Comparison of ENCODE assay signal across 33 cellular contexts in genomic region chr2:33318456-33318855, GRCh38.
"Had no signal": no experiment of that assay in that cellular context is flagged by ENCODE, and none has a peak within 500 bp of the region (broad histone marks: within the 10 kb centered on the region; RNA-seq: fewer than 3 reads in every experiment).

No MANE protein-coding gene starts in this region.

- H3K27ac Mint-ChIP-seq: activated B cell treated with CpG ODN at 0.5 μM for 24 hours; activated CD4-positive, alpha-beta memory T cell treated with anti-CD3 and anti-CD28 coated beads for 36 hours; activated CD4-positive, alpha-beta T cell treated with anti-CD3 and anti-CD28 coated beads, Interleukin-2, amount 10 ng/mL, durations not matched to agents 24 days and 14 days; activated CD8-positive, alpha-beta T cell treated with anti-CD3 and anti-CD28 coated beads for 36 hours; activated naive CD4-positive, alpha-beta T cell treated with anti-CD3 and anti-CD28 coated beads, Interleukin-2, amount 10 ng/mL, durations not matched to agents 7 days and 5 days; activated naive CD4-positive, alpha-beta T cell treated with anti-CD3 and anti-CD28 coated beads, Interleukin-2, amount 50 U/mL, for 24 hours; activated naive CD8-positive, alpha-beta T cell; activated naive CD8-positive, alpha-beta T cell treated with anti-CD3 and anti-CD28 coated beads, Interleukin-2, amount 10 ng/mL, durations not matched to agents 7 days and 5 days; activated naive CD8-positive, alpha-beta T cell treated with anti-CD3 and anti-CD28 coated beads, Interleukin-2, amount 50 U/mL, for 24 hours; activated T-cell treated with anti-CD3 and anti-CD28 coated beads, Interleukin-2, amount 50 U/mL, for 24 hours; activated T-helper 2 cell treated with anti-CD3 and anti-CD28 coated beads, Interferon-gamma antibody, Interleukin-2, Interleukin-4, amounts not matched to agents 10 μg/mL and 5 μg/mL and 100 μg/mL, durations not matched to agents 14 hours and 24 hours and 36 hours; brain; T-cell; T-helper 17 cell had no signal

- FAIRE-seq: bronchial epithelial cell, TTC549 had no signal

- H3K27ac ChIP-seq: VCaP had no signal

- DNase-seq: activated B cell treated with CpG ODN at 0.5 μM for 24 hours; activated CD4-positive, alpha-beta memory T cell treated with anti-CD3 and anti-CD28 coated beads for 36 hours; activated CD4-positive, alpha-beta T cell treated with anti-CD3 and anti-CD28 coated beads for 4 hours; activated CD4-positive, alpha-beta T cell treated with anti-CD3 and anti-CD28 coated beads, Interleukin-2, amount 50 U/mL, for 1 hour; activated CD4-positive, alpha-beta T cell treated with anti-CD3 and anti-CD28 coated beads, Interleukin-2, amount 50 U/mL, for 4 hours; activated CD4-positive, CD25-positive, alpha-beta regulatory T cell treated with anti-CD3 and anti-CD28 coated beads, Interleukin-2, amount 50 U/mL, for 72 hours; activated CD8-positive, alpha-beta memory T cell treated with anti-CD3 and anti-CD28 coated beads, Interleukin-2, amount 50 U/mL, for 48 hours; activated CD8-positive, alpha-beta T cell treated with anti-CD3 and anti-CD28 coated beads for 36 hours; activated effector memory CD4-positive, alpha-beta T cell treated with Interleukin-2 at 50 U/mL for 16 hours; activated gamma-delta T cell; activated naive CD4-positive, alpha-beta T cell treated with anti-CD3 and anti-CD28 coated beads, Interleukin-2, amount 10 ng/mL, durations not matched to agents 7 days and 5 days; activated naive CD4-positive, alpha-beta T cell treated with Interleukin-2 at 50 U/mL for 16 hours; activated naive CD8-positive, alpha-beta T cell treated with anti-CD3 and anti-CD28 coated beads, Interleukin-2, amount 10 ng/mL, durations not matched to agents 7 days and 5 days; activated naive CD8-positive, alpha-beta T cell treated with anti-CD3 and anti-CD28 coated beads, Interleukin-2, amount 50 U/mL, for 24 hours; activated T-cell treated with anti-CD3 and anti-CD28 coated beads, Interleukin-2, amount 50 U/mL, for 24 hours; activated T-cell treated with anti-CD3 and anti-CD28 coated beads, Interleukin-2, amount 50 U/mL, for 48 hours; amygdala; anterior cingulate cortex; caudate nucleus; cerebellar nuclear complex; T-cell; T-helper 17 cell; T-helper 9 cell had no signal

- H3K27me3 ChIP-seq: cardiac muscle cell had no signal

- H3K4me3 ChIP-seq: cardiac muscle cell had no signal

- H3K4me3 Mint-ChIP-seq: activated B cell treated with CpG ODN at 0.5 μM for 24 hours; activated CD4-positive, alpha-beta memory T cell treated with anti-CD3 and anti-CD28 coated beads for 36 hours; activated CD4-positive, alpha-beta T cell treated with anti-CD3 and anti-CD28 coated beads, Interleukin-2, amount 10 ng/mL, durations not matched to agents 24 days and 14 days; activated CD8-positive, alpha-beta T cell treated with anti-CD3 and anti-CD28 coated beads for 36 hours; activated naive CD4-positive, alpha-beta T cell treated with anti-CD3 and anti-CD28 coated beads, Interleukin-2, amount 10 ng/mL, durations not matched to agents 7 days and 5 days; activated naive CD4-positive, alpha-beta T cell treated with anti-CD3 and anti-CD28 coated beads, Interleukin-2, amount 50 U/mL, for 24 hours; activated naive CD8-positive, alpha-beta T cell; activated naive CD8-positive, alpha-beta T cell treated with anti-CD3 and anti-CD28 coated beads, Interleukin-2, amount 10 ng/mL, durations not matched to agents 7 days and 5 days; activated naive CD8-positive, alpha-beta T cell treated with anti-CD3 and anti-CD28 coated beads, Interleukin-2, amount 50 U/mL, for 24 hours; activated T-cell treated with anti-CD3 and anti-CD28 coated beads, Interleukin-2, amount 50 U/mL, for 24 hours; brain; central memory CD8-positive, alpha-beta T cell; T-cell; T-helper 17 cell had no signal

- H3K9me3 Mint-ChIP-seq: activated B cell treated with CpG ODN at 0.5 μM for 24 hours; activated CD4-positive, alpha-beta memory T cell treated with anti-CD3 and anti-CD28 coated beads for 36 hours; activated CD8-positive, alpha-beta T cell treated with anti-CD3 and anti-CD28 coated beads for 36 hours; activated naive CD4-positive, alpha-beta T cell treated with anti-CD3 and anti-CD28 coated beads, Interleukin-2, amount 10 ng/mL, durations not matched to agents 7 days and 5 days; activated naive CD4-positive, alpha-beta T cell treated with anti-CD3 and anti-CD28 coated beads, Interleukin-2, amount 50 U/mL, for 24 hours; activated naive CD8-positive, alpha-beta T cell treated with anti-CD3 and anti-CD28 coated beads, Interleukin-2, amount 10 ng/mL, durations not matched to agents 7 days and 5 days; activated naive CD8-positive, alpha-beta T cell treated with anti-CD3 and anti-CD28 coated beads, Interleukin-2, amount 50 U/mL, for 24 hours; activated T-cell treated with anti-CD3 and anti-CD28 coated beads, Interleukin-2, amount 50 U/mL, for 24 hours; activated T-helper 2 cell treated with anti-CD3 and anti-CD28 coated beads, Interferon-gamma antibody, Interleukin-2, Interleukin-4, amounts not matched to agents 10 μg/mL and 5 μg/mL and 100 μg/mL, durations not matched to agents 14 hours and 24 hours and 36 hours; brain; central memory CD8-positive, alpha-beta T cell; T-cell had no signal

- ATAC-seq: activated CD8-positive, alpha-beta T cell treated with anti-CD3 and anti-CD28 coated beads for 36 hours; activated naive CD8-positive, alpha-beta T cell treated with anti-CD3 and anti-CD28 coated beads, Interleukin-2, amount 50 U/mL, for 24 hours; T-cell; T-helper 17 cell had no signal

- H3K27me3 Mint-ChIP-seq: activated B cell treated with CpG ODN at 0.5 μM for 24 hours; activated naive CD4-positive, alpha-beta T cell treated with anti-CD3 and anti-CD28 coated beads, Interleukin-2, amount 10 ng/mL, durations not matched to agents 7 days and 5 days; brain; central memory CD8-positive, alpha-beta T cell had no signal

- H3K36me3 Mint-ChIP-seq: activated CD4-positive, alpha-beta memory T cell treated with anti-CD3 and anti-CD28 coated beads for 36 hours; activated naive CD4-positive, alpha-beta T cell treated with anti-CD3 and anti-CD28 coated beads, Interleukin-2, amount 10 ng/mL, durations not matched to agents 7 days and 5 days; activated naive CD4-positive, alpha-beta T cell treated with anti-CD3 and anti-CD28 coated beads, Interleukin-2, amount 50 U/mL, for 24 hours; activated naive CD8-positive, alpha-beta T cell; activated naive CD8-positive, alpha-beta T cell treated with anti-CD3 and anti-CD28 coated beads, Interleukin-2, amount 10 ng/mL, durations not matched to agents 7 days and 5 days; brain; T-cell had no signal
